15 cellular contexts compared by ENCODE assay signal in the genomic region with DNA sequence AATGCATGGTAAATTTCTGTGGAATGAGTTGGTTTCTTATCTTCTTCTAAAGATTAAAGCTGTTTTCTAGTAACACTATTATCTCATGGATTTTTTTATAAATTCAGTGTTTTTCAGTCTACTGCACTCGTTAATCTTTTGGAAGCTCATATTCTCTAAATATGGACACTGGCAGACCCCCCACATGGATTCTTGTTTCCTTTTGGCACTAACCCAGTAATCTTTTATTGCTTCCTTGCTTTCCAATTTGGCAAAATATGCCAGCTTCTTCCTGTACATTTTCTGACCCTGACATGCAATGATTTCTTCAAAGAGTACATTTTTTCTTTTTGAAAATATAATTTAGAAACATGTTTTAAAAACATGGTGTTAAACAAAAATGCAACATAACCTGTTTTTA.
"Had no signal": no experiment of that assay in that cellular context is flagged by ENCODE, and none has a peak within 500 bp of the region (broad histone marks: within the 10 kb centered on the region; RNA-seq: fewer than 3 reads in every experiment).

No MANE protein-coding gene starts in this region.

- ATAC-seq: activated naive CD8-positive, alpha-beta T cell treated with anti-CD3 and anti-CD28 coated beads, Interleukin-2, amount 50 U/mL, for 24 hours; activated T-cell treated with anti-CD3 and anti-CD28 coated beads, Interleukin-2, amount 50 U/mL, for 4 hours; left ventricle myocardium superior; stimulated activated naive B cell treated with anti-CD40 and anti-IgM and Interleukin-4, amounts not matched to agents 10 μg/mL and 1 μg/mL and 100 μg/mL, for 72 hours had no signal

- H3K9me3 ChIP-seq: ascending aorta, sigmoid colon, thyroid gland had no signal

- H3K4me1 ChIP-seq: ascending aorta, sigmoid colon, thyroid gland had no signal

- H3K27ac ChIP-seq: ascending aorta, coronary artery, sigmoid colon, thyroid gland had no signal

- H3K4me3 ChIP-seq: ascending aorta, coronary artery, sigmoid colon, thyroid gland had no signal

- H3K27me3 ChIP-seq: ascending aorta, sigmoid colon, thyroid gland had no signal

- FAIRE-seq: urothelium cell line had no signal

- DNase-seq: activated CD4-positive, alpha-beta T cell treated with anti-CD3 and anti-CD28 coated beads, Interleukin-2, amount 10 ng/mL, durations not matched to agents 7 days and 5 days; activated CD8-positive, alpha-beta memory T cell treated with anti-CD3 and anti-CD28 coated beads, Interleukin-2, amount 50 U/mL, for 4 hours; activated naive CD4-positive, alpha-beta T cell treated with anti-CD3 and anti-CD28 coated beads, Interleukin-2, amount 10 ng/mL, durations not matched to agents 7 days and 5 days; activated naive CD8-positive, alpha-beta T cell treated with anti-CD3 and anti-CD28 coated beads, Interleukin-2, amount 50 U/mL, for 24 hours; activated T-cell treated with anti-CD3 and anti-CD28 coated beads, Interleukin-2, amount 50 U/mL, for 4 hours; left ventricle myocardium superior; occipital lobe; posterior cingulate gyrus; sigmoid colon; stimulated activated naive B cell treated with anti-CD40 and anti-IgM and Interleukin-4, amounts not matched to agents 10 μg/mL and 1 μg/mL and 100 μg/mL, for 72 hours; T-helper 9 cell; thyroid gland had no signal

- H3K36me3 ChIP-seq: ascending aorta, sigmoid colon, thyroid gland had no signal
